In genomic region chr11:63944987-63945386, GRCh38 we compare ENCODE assay signal across 13 cellular contexts. TPM values are rescaled to one million over a fixed set of nuclear protein-coding genes. Genes with fewer than 3 reads are reported as not detected.
A peak's percentile ranks its signal among the peaks of the same experiment; 100 is the strongest.
DNase-seq lines count a peak whose midpoint lies in the region.
"Had no signal": no experiment of that assay in that cellular context is flagged by ENCODE, and none has a peak within 500 bp of the region (broad histone marks: within the 10 kb centered on the region; RNA-seq: fewer than 3 reads in every experiment).

No MANE protein-coding gene starts in this region.

- H3K27ac ChIP-seq in layer of hippocampus (ENCODE audit: low read depth, low read length) (peak overlapping the region; percentile 6), skin epidermis (peak overlapping the region in 11 of 21 experiments; percentile 22 to 84 (median 44))
- H3K27ac ChIP-seq in CD8-positive, alpha-beta memory T cell (ENCODE audit: low read depth, low read length) = no peak overlapping the region
- H3K27ac ChIP-seq: KMS-11, SK-N-MC had no signal

- no peaks in the 10 kb centered on the region for H3K36me3 ChIP-seq in CD8-positive, alpha-beta memory T cell (ENCODE audit: insufficient read depth, low read length)

- no peak overlapping the region for H3K4me3 ChIP-seq in skin epidermis
- H3K4me3 ChIP-seq in CD8-positive, alpha-beta memory T cell (ENCODE audit: low read length) = no peak overlapping the region
- H3K4me3 ChIP-seq: SK-N-MC had no signal

- peak; percentile 39 for DNase-seq in GM03348 (ENCODE audit: low spot score)
- DNase-seq in cerebellum (ENCODE audit: low spot score) = peak; percentile 44
- DNase-seq in NCI-H146 treated with DMSO at 0.1 percent for 48 hours (lab: John Stamatoyannopoulos, UW; ENCODE audit: unreplicated experiment) = no peak
- DNase-seq in NCI-H1694 treated with DMSO at 0.1 percent for 48 hours (lab: John Stamatoyannopoulos, UW) = no peak
- DNase-seq in A172 (ENCODE audit: low spot score) = no peak
- no peak for DNase-seq in CD8-positive, alpha-beta memory T cell
- DNase-seq: activated CD8-positive, alpha-beta T cell treated with anti-CD3 and anti-CD28 coated beads for 36 hours; NCI-H226 had no signal

- H3K27me3 Mint-ChIP-seq in CD8-positive, alpha-beta memory T cell = no peaks in the 10 kb centered on the region
- H3K27me3 Mint-ChIP-seq: activated CD8-positive, alpha-beta T cell treated with anti-CD3 and anti-CD28 coated beads for 36 hours; natural killer cell treated with Interleukin-12 subunit alpha and Interleukin-12 subunit beta and Interleukin-15 and Interleukin-18, amount 100 ng/mL, for 72 hours had no signal

- no peaks in the 10 kb centered on the region for H3K9me3 ChIP-seq in CD8-positive, alpha-beta memory T cell (ENCODE audit: low read length)

- peak overlapping the region in 1 of 7 donors; percentile 40 for H3K4me3 Mint-ChIP-seq in CD8-positive, alpha-beta memory T cell
- H3K4me3 Mint-ChIP-seq: activated CD8-positive, alpha-beta T cell treated with anti-CD3 and anti-CD28 coated beads for 36 hours; natural killer cell treated with Interleukin-12 subunit alpha and Interleukin-12 subunit beta and Interleukin-15 and Interleukin-18, amount 100 ng/mL, for 72 hours had no signal

- H3K9me3 Mint-ChIP-seq in CD8-positive, alpha-beta memory T cell = no peaks in the 10 kb centered on the region
- H3K9me3 Mint-ChIP-seq: activated CD8-positive, alpha-beta T cell treated with anti-CD3 and anti-CD28 coated beads for 36 hours; natural killer cell treated with Interleukin-12 subunit alpha and Interleukin-12 subunit beta and Interleukin-15 and Interleukin-18, amount 100 ng/mL, for 72 hours had no signal

- H3K4me1 Mint-ChIP-seq in CD8-positive, alpha-beta memory T cell = peaks cover 15 to 26% (median 26%) of the 10 kb centered on the region in 3 donors

- POLR2A ChIA-PET in CD8-positive, alpha-beta memory T cell (lab: Charles Lee) = interaction anchor here (1.3 kb wide), 1 partner anchor 107 kb away, joined by 6 read pairs; the partner anchor contains the start of gene MARK2

- no peak overlapping the region for H3K27ac Mint-ChIP-seq in CD8-positive, alpha-beta memory T cell
- H3K27ac Mint-ChIP-seq: activated CD8-positive, alpha-beta T cell treated with anti-CD3 and anti-CD28 coated beads for 36 hours; natural killer cell treated with Interleukin-12 subunit alpha and Interleukin-12 subunit beta and Interleukin-15 and Interleukin-18, amount 100 ng/mL, for 72 hours had no signal

- peaks cover under 1% of the 10 kb centered on the region for H3K4me1 ChIP-seq in CD8-positive, alpha-beta memory T cell (ENCODE audit: insufficient read depth, low read length)

- H3K27me3 ChIP-seq in layer of hippocampus (ENCODE audit: control insufficient read depth, insufficient read depth, low read length) = no peaks in the 10 kb centered on the region
- H3K27me3 ChIP-seq in CD8-positive, alpha-beta memory T cell (ENCODE audit: insufficient read depth, low read length, poor library complexity, severe bottlenecking) = no peaks in the 10 kb centered on the region

- peaks cover 0 to 28% (median 1%) of the 10 kb centered on the region in 3 donors for H3K36me3 Mint-ChIP-seq in CD8-positive, alpha-beta memory T cell
- H3K36me3 Mint-ChIP-seq: natural killer cell treated with Interleukin-12 subunit alpha and Interleukin-12 subunit beta and Interleukin-15 and Interleukin-18, amount 100 ng/mL, for 72 hours had no signal

- CTCF ChIA-PET in CD8-positive, alpha-beta memory T cell (lab: Charles Lee) = interaction anchor here (0.9 to 12.8 kb wide), 19 partner anchors 10 to 178 kb away, joined by 3 to 225 read pairs (median 5); partner anchors contain the start of genes MARK2, RCOR2 and ZFTA

RNA-seq across cellular contexts. Expression of gene NAA40, which starts 6.2 kb away (rescaled TPM):
- total RNA-seq in cerebellum = 24.7 TPM
- total RNA-seq in A172 (2014; rRNA removed; shearing (Covaris generic)) = 12.5 and 19.8 TPM in 2 replicates
- 10 to 100 TPM; 20.2 to 26.2 TPM for total RNA-seq in CD8-positive, alpha-beta memory T cell
- polyA plus RNA-seq in CD8-positive, alpha-beta memory T cell = 15.9 TPM

RNA-seq across cellular contexts. Expression of gene RCOR2, which starts 28.0 kb away (rescaled TPM):
- 15.5 TPM for total RNA-seq in cerebellum
- total RNA-seq in A172 (2014; rRNA removed; shearing (Covaris generic)) = 0.05 and 0.14 TPM in 2 replicates
- under 1 TPM; 0.11 to 0.13 TPM for total RNA-seq in CD8-positive, alpha-beta memory T cell
- not detected for polyA plus RNA-seq in CD8-positive, alpha-beta memory T cell
- total RNA-seq: natural killer cell treated with Interleukin-12 subunit alpha and Interleukin-12 subunit beta and Interleukin-15 and Interleukin-18, amount 100 ng/mL, for 72 hours had no signal

RNA-seq across cellular contexts. Expression of gene COX8A, which starts 29.4 kb away (rescaled TPM):
- total RNA-seq in cerebellum = 204 TPM
- 536 and 679 TPM in 2 replicates for total RNA-seq in A172 (2014; rRNA removed; shearing (Covaris generic))
- total RNA-seq in CD8-positive, alpha-beta memory T cell = 100 to 1,000 TPM; 373 to 424 TPM
- polyA plus RNA-seq in CD8-positive, alpha-beta memory T cell = 388 TPM

RNA-seq across cellular contexts. Expression of gene OTUB1, which starts 41.3 kb away (rescaled TPM):
- total RNA-seq in cerebellum = 25.1 TPM
- 31.5 and 41.5 TPM in 2 replicates for total RNA-seq in A172 (2014; rRNA removed; shearing (Covaris generic))
- 10 to 100 TPM; 75.8 to 85.0 TPM for total RNA-seq in CD8-positive, alpha-beta memory T cell
- 135 TPM for polyA plus RNA-seq in CD8-positive, alpha-beta memory T cell

Comparison
In these comparisons a context has a peak if more than half of its experiments do, and no peak if none do; other contexts are left out.
1. DNase-seq: peak in GM03348 (single experiment) and cerebellum (single experiment); none in NCI-H146 treated with DMSO at 0.1 percent for 48 hours (single experiment), NCI-H1694 treated with DMSO at 0.1 percent for 48 hours (single experiment), A172 (single experiment) and CD8-positive, alpha-beta memory T cell (0 of 5).
2. RNA of gene RCOR2, which starts 28.0 kb away (total RNA-seq): 15.5 TPM in cerebellum (single experiment); 0.05 to 0.14 TPM in A172 and 0.11 to 0.13 TPM in CD8-positive, alpha-beta memory T cell; every median in the first group is over 10 times any median in the second.